8 cellular contexts compared by ENCODE assay signal in genomic region chr5:141914154-141914743, GRCh38. TPM values are rescaled to one million over a fixed set of nuclear protein-coding genes. Genes with fewer than 3 reads are reported as not detected.
DNase-seq lines count a peak whose midpoint lies in the region; ATAC-seq and TF ChIP-seq lines count a peak whose summit lies in the region.

No MANE protein-coding gene starts in this region.

- H3K27ac ChIP-seq in SJCRH30 (no peak overlapping the region), dorsolateral prefrontal cortex (peak overlapping the region in 58 of 59 donors; percentile 6 to 90 (median 76)), liver (ENCODE audit: low read depth in 1 of 2, low read length in 2 of 2) (no peak overlapping the region)
- no peak overlapping the region for H3K27ac ChIP-seq in CD4-positive, alpha-beta memory T cell (ENCODE audit: low read depth, low read length)

- H3K9ac ChIP-seq in liver (ENCODE audit: low read depth in 1 of 2, low read length in 2 of 2), result no peak overlapping the region

- H3K9me3 ChIP-seq in SJCRH30 (replicated peaks) (no peaks in the 10 kb centered on the region), liver (ENCODE audit: control insufficient read depth in 4 of 4, low read length in 3 of 4) (no peaks in the 10 kb centered on the region)
- H3K9me3 ChIP-seq in CD4-positive, alpha-beta memory T cell (ENCODE audit: control insufficient read depth in 1 of 2, low read length in 2 of 2), result no peaks in the 10 kb centered on the region

- H3K27me3 ChIP-seq in SJCRH30 (peaks cover 22% of the 10 kb centered on the region), dorsolateral prefrontal cortex (no peaks in the 10 kb centered on the region), liver (ENCODE audit: control insufficient read depth in 4 of 4, insufficient read depth in 4 of 4, low read length in 3 of 4) (no peaks in the 10 kb centered on the region)
- peaks cover 16% of the 10 kb centered on the region for H3K27me3 ChIP-seq in CD4-positive, alpha-beta memory T cell (ENCODE audit: insufficient read depth, low read length)

- H3K27me3 Mint-ChIP-seq in CD4-positive, alpha-beta memory T cell, result peaks cover 22 to 26% of the 10 kb centered on the region in 2 donors

- H3K36me3 ChIP-seq in SJCRH30, result no peaks in the 10 kb centered on the region
- H3K36me3 ChIP-seq in liver (ENCODE audit: control insufficient read depth in 4 of 4, insufficient read depth in 3 of 4, low read depth in 1 of 4, low read length in 3 of 4), result no peaks in the 10 kb centered on the region
- H3K36me3 ChIP-seq in CD4-positive, alpha-beta memory T cell (ENCODE audit: insufficient read depth, low read length), result no peaks in the 10 kb centered on the region

- DNase-seq in NCI-H748 (lab: John Stamatoyannopoulos, UW; ENCODE audit: unreplicated experiment), result peak; percentile 51
- no peak for DNase-seq in NCI-H748 treated with DMSO at 0.1 percent for 48 hours (lab: John Stamatoyannopoulos, UW)
- DNase-seq in SJCRH30, result peak; percentile 34 to 51
- peak; percentile 38 to 79 (median 54) for DNase-seq in dorsolateral prefrontal cortex
- DNase-seq in stimulated activated CD8-positive, alpha-beta memory T cell treated with anti-CD3 and anti-CD28 coated beads, Interleukin-4, amount 100 ng/mL, for 48 hours, result peak; percentile 49
- no peak for DNase-seq in CD4-positive, alpha-beta memory T cell

- POLR2A ChIA-PET in CD4-positive, alpha-beta memory T cell (lab: Charles Lee; ENCODE audit: partially characterized antibody), result interaction anchor here (1.5 to 2.4 kb wide), 2 partner anchors 9 to 64 kb away, joined by 4 to 11 read pairs; partner anchors contain the start of gene DELE1

- TF ChIP-seq CTCF in dorsolateral prefrontal cortex (IDR thresholded peaks at IDR 0.05 in 54 of 56, conservative IDR thresholded peaks at IDR 0.05 in 2 of 56; ENCODE audit: low read depth in 1 of 56, partially characterized antibody in 56 of 56) (peak in 55 of 56 donors; percentile 32 to 89 (median 73)), liver (IDR thresholded peaks at IDR 0.05; ENCODE audit: low read depth, low read length, missing input control) (peak; percentile 10)

- no peaks in the 10 kb centered on the region for H3K36me3 Mint-ChIP-seq in CD4-positive, alpha-beta memory T cell

- H3K4me1 ChIP-seq in SJCRH30 (no peaks in the 10 kb centered on the region; the same call in 1 of the 2 replicates), liver (ENCODE audit: control insufficient read depth in 4 of 4, insufficient read depth in 4 of 4, low read length in 3 of 4) (peaks cover 5 to 11% (median 7%) of the 10 kb centered on the region in 4 donors)
- H3K4me1 ChIP-seq in CD4-positive, alpha-beta memory T cell (ENCODE audit: insufficient read depth, low read length), result peaks cover 12% of the 10 kb centered on the region

- CTCF ChIA-PET in CD4-positive, alpha-beta memory T cell (lab: Charles Lee; ENCODE audit: partially characterized antibody), result interaction anchor here (1.6 to 2.7 kb wide), 4 partner anchors 9 to 222 kb away, joined by 5 to 12 read pairs (median 8); partner anchors contain the start of gene DELE1

- TF ChIP-seq RAD21 in liver (IDR thresholded peaks at IDR 0.05), result peak; percentile 27 to 51

- ATAC-seq in HG02678 (IDR thresholded peaks at IDR 0.05; ENCODE audit: unreplicated experiment), result peak; percentile 83

- intact Hi-C loops in dorsolateral prefrontal cortex (cut with DNase I), result loop anchor here in 1 of 2 donors (2.0 kb wide), 2 partner anchors 33 to 211 kb away; no protein-coding TSS in a partner anchor
- intact Hi-C loops in CD4-positive, alpha-beta memory T cell (cut with micrococcal nuclease), result no loop called here

- H3K4me3 ChIP-seq in SJCRH30 (peak overlapping the region; percentile 23), dorsolateral prefrontal cortex (peak overlapping the region; percentile 27 to 67 (median 50)), liver (ENCODE audit: low read depth in 1 of 3, low read length in 3 of 3) (peak overlapping the region in 2 of 3 donors; percentile 52 to 55)
- H3K4me3 ChIP-seq in CD4-positive, alpha-beta memory T cell (ENCODE audit: low read length in 2 of 2), result no peak overlapping the region

- no peaks in the 10 kb centered on the region for H3K9me3 Mint-ChIP-seq in CD4-positive, alpha-beta memory T cell

- H3K27ac Mint-ChIP-seq in CD4-positive, alpha-beta memory T cell, result no peak overlapping the region

- H3K4me1 Mint-ChIP-seq in CD4-positive, alpha-beta memory T cell, result peaks cover 0 to 16% (median 7%) of the 10 kb centered on the region in 4 donors

- WGBS in liver, result 10% methylated on average over 42 of the region's 42 CpGs

- peak overlapping the region in 4 of 8 donors; percentile 29 to 69 (median 44) for H3K4me3 Mint-ChIP-seq in CD4-positive, alpha-beta memory T cell

TF ChIP-seq in liver, 16 proteins besides CTCF, POLR2A, EP300 and RAD21:
- no peak for TF ChIP-seq YY1 (IDR thresholded peaks at IDR 0.05)
- TF ChIP-seq SP1 (IDR thresholded peaks at IDR 0.05), result peak; percentile 7

RNA-seq across cellular contexts. Expression of gene DELE1, which starts 9.4 kb away (rescaled TPM):
- 55.0 and 57.3 TPM in 2 replicates for total RNA-seq in SJCRH30 (2014; rRNA removed; shearing (Covaris generic))
- total RNA-seq in dorsolateral prefrontal cortex (100 to 1,000 TPM in 11 of 120 experiments, 10 to 100 TPM in 109; 54.4 to 110 (median 82.7) TPM), liver (10 to 100 TPM; 33.6 to 49.0 TPM)
- 10 to 100 TPM; 23.2 to 47.1 TPM for polyA plus RNA-seq in liver
- total RNA-seq in CD4-positive, alpha-beta memory T cell, result 10 to 100 TPM; 73.2 to 83.1 TPM
- polyA plus RNA-seq in CD4-positive, alpha-beta memory T cell, result 10 to 100 TPM; 31.4 to 44.3 TPM

RNA-seq across cellular contexts. Expression of gene PCDH1, which starts 36.0 kb away (rescaled TPM):
- total RNA-seq in SJCRH30 (2014; rRNA removed; shearing (Covaris generic)), result 0.08 and 0.20 TPM in 2 replicates
- 100 to 1,000 TPM in 12 of 120 experiments, 10 to 100 TPM in 108; 37.8 to 132 (median 87.1) TPM for total RNA-seq in dorsolateral prefrontal cortex
- 10 to 100 TPM in 1 of 2 donors, 1 to 10 TPM in 1; 9.8 to 52.8 TPM for total RNA-seq in liver
- polyA plus RNA-seq in liver, result 10 to 100 TPM in 1 of 2 donors, 1 to 10 TPM in 1; 9.3 to 20.1 TPM
- not detected for total RNA-seq in CD4-positive, alpha-beta memory T cell
- not detected for polyA plus RNA-seq in CD4-positive, alpha-beta memory T cell

RNA-seq across cellular contexts. Expression of gene PCDH12, which starts 43.8 kb away (rescaled TPM):
- total RNA-seq in SJCRH30 (2014; rRNA removed; shearing (Covaris generic)), result 0.25 and 0.42 TPM in 2 replicates
- total RNA-seq in dorsolateral prefrontal cortex (1 to 10 TPM in 71 of 120 experiments, under 1 TPM in 49; 0.25 to 6.7 (median 1.1) TPM), liver (1 to 10 TPM; 4.8 to 4.9 TPM)
- 1 to 10 TPM in 1 of 2 donors, under 1 TPM in 1; 0.74 to 2.7 TPM for polyA plus RNA-seq in liver
- total RNA-seq in CD4-positive, alpha-beta memory T cell, result not detected
- under 1 TPM; 0.13 to 0.31 TPM for polyA plus RNA-seq in CD4-positive, alpha-beta memory T cell

RNA-seq across cellular contexts. Expression of gene RNF14, which starts 54.7 kb away (rescaled TPM):
- 46.8 and 50.5 TPM in 2 replicates for total RNA-seq in SJCRH30 (2014; rRNA removed; shearing (Covaris generic))
- total RNA-seq in dorsolateral prefrontal cortex (100 to 1,000 TPM in 6 of 120 experiments, 10 to 100 TPM in 114; 48.7 to 113 (median 81.7) TPM), liver (10 to 100 TPM; 35.5 to 50.6 TPM)
- 10 to 100 TPM; 22.9 to 29.5 TPM for polyA plus RNA-seq in liver
- 10 to 100 TPM; 35.4 to 38.5 TPM for total RNA-seq in CD4-positive, alpha-beta memory T cell
- polyA plus RNA-seq in CD4-positive, alpha-beta memory T cell, result 10 to 100 TPM; 52.0 TPM

Comparison
In these comparisons a context has a peak if more than half of its experiments do, and no peak if none do; other contexts are left out.
1. DNase-seq: peak in NCI-H748 (single experiment), SJCRH30 (2 of 2), dorsolateral prefrontal cortex (10 of 10) and stimulated activated CD8-positive, alpha-beta memory T cell treated with anti-CD3 and anti-CD28 coated beads, Interleukin-4, amount 100 ng/mL, for 48 hours (single experiment); none in NCI-H748 treated with DMSO at 0.1 percent for 48 hours (single experiment) and CD4-positive, alpha-beta memory T cell (0 of 5).
2. H3K27ac ChIP-seq: peak in dorsolateral prefrontal cortex (58 of 59); none in SJCRH30 (single experiment), liver (0 of 2) and CD4-positive, alpha-beta memory T cell (single experiment).
3. H3K4me3 ChIP-seq: peak in SJCRH30 (single experiment), dorsolateral prefrontal cortex (59 of 59) and liver (2 of 3); none in CD4-positive, alpha-beta memory T cell (0 of 2).